Comparison of ENCODE assay signal across 8 cellular contexts in the genomic region with DNA sequence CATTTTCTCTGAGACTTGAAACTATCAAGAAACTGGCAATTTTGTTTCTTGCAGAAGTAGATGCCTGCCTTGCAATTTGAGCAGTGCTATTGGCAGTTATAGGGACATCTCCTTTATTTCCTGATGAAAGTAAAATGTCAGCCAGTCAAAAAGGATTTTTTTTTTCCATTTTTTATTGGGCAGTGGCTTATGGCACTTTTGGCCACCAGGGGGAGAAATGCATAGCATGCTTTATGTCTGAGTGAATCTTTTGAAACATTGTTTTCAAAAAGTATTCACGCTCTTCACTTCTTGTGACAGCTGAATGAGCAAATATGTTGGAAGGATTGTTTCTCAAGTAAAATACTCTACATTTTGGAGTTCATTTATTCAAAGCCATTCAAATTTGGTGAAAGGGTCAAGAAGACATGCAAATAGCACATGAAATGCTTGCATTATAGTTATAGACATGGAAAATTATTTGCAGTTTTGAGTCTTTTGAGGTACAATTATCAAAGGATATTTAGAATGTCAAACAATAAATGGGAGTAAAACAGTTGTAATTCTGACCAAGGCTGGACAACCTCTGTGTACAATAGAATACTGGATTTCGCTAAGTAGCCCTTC.
A peak's percentile ranks its signal among the peaks of the same experiment; 100 is the strongest.
DNase-seq lines count a peak whose midpoint lies in the region; ATAC-seq, FAIRE-seq and TF ChIP-seq lines count a peak whose summit lies in the region.

No MANE protein-coding gene starts in this region.

- DNase-seq in SIG-M5 treated with dmso at 0.1 percent for 504 hours (lab: John Stamatoyannopoulos, UW; ENCODE audit: unreplicated experiment) (peak; percentile 0), SIG-M5 (lab: John Stamatoyannopoulos, UW) (no peak), NCI-H1105 (lab: John Stamatoyannopoulos, UW) (peak; percentile 8), cerebellar cortex (ENCODE audit: low spot score) (peak; percentile 13), GM12891 (ENCODE audit: insufficient read length, low spot score) (no peak)

- no peak for TF ChIP-seq POLR2A in GM12891 (IDR thresholded peaks at IDR 0.05; ENCODE audit: low read depth, low read length)

- no peaks in the 10 kb centered on the region for H3K27me3 Mint-ChIP-seq in nephron (ENCODE audit: low read depth)

- H3K4me3 Mint-ChIP-seq in nephron: no peak overlapping the region

- TF ChIP-seq CTCF in nephron (IDR thresholded peaks at IDR 0.05; ENCODE audit: unreplicated experiment in 3 of 3): peak; percentile 58 to 72 (median 61)

- peaks cover 15% of the 10 kb centered on the region for H3K9me3 Mint-ChIP-seq in nephron

- no peaks in the 10 kb centered on the region for H3K36me3 Mint-ChIP-seq in nephron (ENCODE audit: low read depth)

- no peaks in the 10 kb centered on the region for H3K4me1 Mint-ChIP-seq in nephron

- no peak overlapping the region for H3K27ac Mint-ChIP-seq in nephron

- FAIRE-seq in GM12891 (lab: Jason Lieb, UNC): no peak

- ATAC-seq in GM21360 (IDR thresholded peaks at IDR 0.05; ENCODE audit: unreplicated experiment) (no peak), GM21423 (IDR thresholded peaks at IDR 0.05; ENCODE audit: unreplicated experiment) (no peak)

TF ChIP-seq in GM12891, 5 proteins besides CTCF, POLR2A, EP300 and RAD21:
- TF ChIP-seq SPI1 (IDR thresholded peaks at IDR 0.05; ENCODE audit: low read depth, low read length): no peak
- no peak for TF ChIP-seq PAX5 (IDR thresholded peaks at IDR 0.05; ENCODE audit: insufficient read depth, low read length, severe bottlenecking)
- no peak for TF ChIP-seq POU2F2 (IDR thresholded peaks at IDR 0.05; ENCODE audit: low read depth, low read length)
- TF ChIP-seq TAF1 (IDR thresholded peaks at IDR 0.05; ENCODE audit: low read depth, low read length): no peak
- TF ChIP-seq POLR2AphosphoS5 (IDR thresholded peaks at IDR 0.05; ENCODE audit: low read depth, low read length): no peak

Comparison
In these comparisons a context has a peak if more than half of its experiments do, and no peak if none do; other contexts are left out.
1. DNase-seq: peak in SIG-M5 treated with dmso at 0.1 percent for 504 hours (single experiment), NCI-H1105 (single experiment) and cerebellar cortex (single experiment); none in SIG-M5 (single experiment) and GM12891 (single experiment).